ENCODE assay signal across 12 cellular contexts in genomic region chr3:12180218-12180617, GRCh38. TPM values are rescaled to one million over a fixed set of nuclear protein-coding genes. Genes with fewer than 3 reads are reported as not detected.
DNase-seq lines count a peak whose midpoint lies in the region; ATAC-seq and TF ChIP-seq lines count a peak whose summit lies in the region.
"Had no signal": no experiment of that assay in that cellular context is flagged by ENCODE, and none has a peak within 500 bp of the region (broad histone marks: within the 10 kb centered on the region; RNA-seq: fewer than 3 reads in every experiment).

No MANE protein-coding gene starts in this region.

- no peak overlapping the region for H3K4me3 ChIP-seq in IMR-90 (ENCODE audit: insufficient read depth, low read depth, low read length)
- no peak overlapping the region for H3K4me3 ChIP-seq in astrocyte of the cerebellum (ENCODE audit: low read depth, low read length)
- H3K4me3 ChIP-seq in testis: no peak overlapping the region
- H3K4me3 ChIP-seq: hepatocyte had no signal

- H4K91ac ChIP-seq in IMR-90 (ENCODE audit: insufficient read depth, low read depth, low read length): no peak overlapping the region

- TF ChIP-seq POLR2A in IMR-90 (IDR thresholded peaks at IDR 0.05; ENCODE audit: low read depth, low read length) (no peak), testis (IDR thresholded peaks at IDR 0.05) (no peak)

- TF ChIP-seq CTCF in IMR-90 (conservative IDR thresholded peaks at IDR 0.05; ENCODE audit: low read depth, low read length) (no peak), astrocyte of the cerebellum (IDR thresholded peaks at IDR 0.05; ENCODE audit: low read depth, low read length, missing control alignments) (no peak), testis (IDR thresholded peaks at IDR 0.05) (no peak)

- H2BK15ac ChIP-seq in IMR-90 (ENCODE audit: low read depth, low read length): peak overlapping the region; percentile 88; the same call in 2 of the 3 replicates

- no peak overlapping the region for H2BK5ac ChIP-seq in IMR-90 (ENCODE audit: low read depth, low read length, poor library complexity, severe bottlenecking)

- dilution Hi-C loops in IMR-90 (cut with HindIII; ENCODE audit: low sequenced_read_pairs, unreplicated experiment): no loop called here

- POLR2A ChIA-PET in IMR-90 (lab: Charles Lee; ENCODE audit: unreplicated experiment): no interaction called here

- H3K79me1 ChIP-seq in IMR-90 (ENCODE audit: low read depth in 1 of 2, low read length in 2 of 2): no peaks in the 10 kb centered on the region

- H4K20me1 ChIP-seq in IMR-90 (ENCODE audit: insufficient read depth, low read length): no peaks in the 10 kb centered on the region

- CTCF ChIA-PET in IMR-90 (lab: Yijun Ruan, JAX): no interaction called here

- no peak overlapping the region for H2AK9ac ChIP-seq in IMR-90 (replicated peaks; ENCODE audit: low read depth, low read length, poor library complexity)

- H3K9me3 ChIP-seq in IMR-90 (ENCODE audit: control insufficient read depth, insufficient read depth, low read length) (no peaks in the 10 kb centered on the region), testis (no peaks in the 10 kb centered on the region)

- peak overlapping the region; percentile 70 for H2AFZ ChIP-seq in IMR-90 (replicated peaks; ENCODE audit: low read length, poor library complexity)
- H2AFZ ChIP-seq: hepatocyte, parathyroid adenoma had no signal

- H3K9me1 ChIP-seq in IMR-90 (ENCODE audit: insufficient read depth, low read length): peaks cover 13% of the 10 kb centered on the region

- H3K14ac ChIP-seq in IMR-90 (replicated peaks; ENCODE audit: low read depth, low read length): no peak overlapping the region

- no peak overlapping the region for H3K18ac ChIP-seq in IMR-90 (ENCODE audit: low read depth, low read length)

- 42% methylated on average over 2 of the region's 6 CpGs; no CpG with 5 or more reads in 1 of the 2 experiments for WGBS in IMR-90 (ENCODE audit: extremely low coverage in 2 of 2, insufficient read length in 1 of 2), 2 experiments
- 68 to 78% methylated on average over 4 to 6 of the region's 6 CpGs for WGBS in testis, 2 donors

- peak overlapping the region; percentile 54; the same call in 1 of the 2 replicates for H2AK5ac ChIP-seq in IMR-90 (ENCODE audit: low read depth, low read length)

- no TSS peak for BruUV-seq in IMR-90 (replicated peaks; lab: Mats Ljungman, UMichigan)

- H3K9ac ChIP-seq in IMR-90 (ENCODE audit: low read depth, low read length): no peak overlapping the region
- H3K9ac ChIP-seq: parathyroid adenoma had no signal

- H3K36me3 ChIP-seq in IMR-90 (ENCODE audit: control insufficient read depth, insufficient read depth, low read length): no peaks in the 10 kb centered on the region
- no peaks in the 10 kb centered on the region for H3K36me3 ChIP-seq in testis (ENCODE audit: low read depth, missing control alignments)

- no peak overlapping the region for H3K56ac ChIP-seq in IMR-90 (ENCODE audit: extremely low read depth, insufficient read depth, low read length)

- H4K5ac ChIP-seq in IMR-90 (ENCODE audit: low read depth, low read length): no peak overlapping the region

- H3K23ac ChIP-seq in IMR-90 (ENCODE audit: low read depth, low read length): no peak overlapping the region

- no peak overlapping the region for H3K27ac ChIP-seq in IMR-90 (ENCODE audit: insufficient read depth, low read length)
- no peak overlapping the region for H3K27ac ChIP-seq in testis
- H3K27ac ChIP-seq: hepatocyte, HL-60, parathyroid adenoma had no signal

- DNase-seq in IMR-90: peak; percentile 67
- DNase-seq in astrocyte of the cerebellum (ENCODE audit: low read depth): peak; percentile 76
- peak; percentile 73 for DNase-seq in left ventricle myocardium superior
- peak; percentile 23 for DNase-seq in testis
- DNase-seq in NCI-H524 (lab: John Stamatoyannopoulos, UW): no peak
- no peak for DNase-seq in midbrain (lab: John Stamatoyannopoulos, UW)
- DNase-seq: NCI-H446; stimulated activated CD8-positive, alpha-beta memory T cell treated with anti-CD3 and anti-CD28 coated beads, Interleukin-4, amount 100 ng/mL, for 48 hours had no signal

- in situ Hi-C loops in IMR-90 (cut with MboI; ENCODE audit: low sequenced_read_pairs) (no loop called here), astrocyte of the cerebellum (cut with HindIII; ENCODE audit: low sequenced_read_pairs) (no loop called here)

- ATAC-seq in IMR-90 (ENCODE audit: low read depth) (no peak; the same call in 1 of the 2 replicates), left ventricle myocardium superior (peak; percentile 55), GM19035 (IDR thresholded peaks at IDR 0.05; ENCODE audit: unreplicated experiment) (no peak)

- H4K8ac ChIP-seq in IMR-90 (ENCODE audit: low read depth in 2 of 2, low read length in 2 of 2): no peak overlapping the region; a peak in 1 of 4 replicates

- no peak overlapping the region for H3K4me2 ChIP-seq in IMR-90 (ENCODE audit: low read depth, low read length)
- H3K4me2 ChIP-seq: hepatocyte had no signal

- TF ChIP-seq RAD21 in IMR-90 (IDR thresholded peaks at IDR 0.05; ENCODE audit: low read length): no peak

- H2BK20ac ChIP-seq in IMR-90 (ENCODE audit: low read depth, low read length): peak overlapping the region; percentile 58

- peaks cover 11% of the 10 kb centered on the region for H3K4me1 ChIP-seq in IMR-90 (ENCODE audit: control insufficient read depth, insufficient read depth, low read length)
- peaks cover 20% of the 10 kb centered on the region for H3K4me1 ChIP-seq in testis

- intact Hi-C loops in IMR-90 (cut with micrococcal nuclease): no loop called here
- intact Hi-C loops in left ventricle myocardium superior (cut with micrococcal nuclease): no loop called here
- intact Hi-C loops in testis (cut with DNase I; ENCODE audit: low total_unique reads): no loop called here

- no peaks in the 10 kb centered on the region for H3K27me3 ChIP-seq in IMR-90 (ENCODE audit: control insufficient read depth, insufficient read depth, low read length)
- no peaks in the 10 kb centered on the region for H3K27me3 ChIP-seq in testis
- H3K27me3 ChIP-seq: hepatocyte had no signal

- H2BK120ac ChIP-seq in IMR-90 (ENCODE audit: low read depth, low read length): peak overlapping the region; percentile 38; the same call in 1 of the 2 replicates

- H3K4ac ChIP-seq in IMR-90 (ENCODE audit: low read depth, low read length): no peak overlapping the region; the same call in none of the 2 replicates

TF ChIP-seq in IMR-90, 13 proteins besides CTCF, POLR2A, EP300 and RAD21:
- no peak for TF ChIP-seq RFX5 (IDR thresholded peaks at IDR 0.05; ENCODE audit: low read depth, low read length)
- no peak for TF ChIP-seq FOS (IDR thresholded peaks at IDR 0.05; ENCODE audit: low read depth, low read length)
- TF ChIP-seq MAFK (IDR thresholded peaks at IDR 0.05; ENCODE audit: low read depth, low read length): no peak
- no peak for TF ChIP-seq MXI1 (IDR thresholded peaks at IDR 0.05; ENCODE audit: borderline replicate concordance, low read depth, low read length)
- TF ChIP-seq NFE2L2 (IDR thresholded peaks at IDR 0.05; ENCODE audit: low read depth, low read length): no peak
- TF ChIP-seq CHD1 (IDR thresholded peaks at IDR 0.05; ENCODE audit: low read depth, low read length): no peak
- TF ChIP-seq BHLHE40 (IDR thresholded peaks at IDR 0.05; ENCODE audit: low read depth, low read length): no peak
- no peak for TF ChIP-seq ELK1 (IDR thresholded peaks at IDR 0.05; ENCODE audit: borderline replicate concordance, low read depth, low read length)
- TF ChIP-seq USF2 (IDR thresholded peaks at IDR 0.05; ENCODE audit: low read depth, low read length): no peak
- no peak for TF ChIP-seq CEBPB (IDR thresholded peaks at IDR 0.05; ENCODE audit: low read depth, low read length)
- no peak for TF ChIP-seq SMC3 (IDR thresholded peaks at IDR 0.05; ENCODE audit: low read depth, low read length)
- TF ChIP-seq RCOR1 (IDR thresholded peaks at IDR 0.05; ENCODE audit: insufficient replicate concordance, low read length): no peak
- TF ChIP-seq MAZ (IDR thresholded peaks at IDR 0.05; ENCODE audit: borderline replicate concordance, low read depth, low read length): no peak

RNA-seq across cellular contexts. Expression of gene TIMP4, which starts 21.5 kb away (rescaled TPM):
- total RNA-seq in IMR-90 (2012; rRNA removed) (0.54 and 0.56 TPM in 2 replicates), left ventricle myocardium superior (15.0 TPM), testis (1 to 10 TPM; 1.3 to 3.3 TPM)
- polyA plus RNA-seq in IMR-90 (2012; rRNA removed) (0.39 and 0.40 TPM in 2 replicates), testis (ENCODE audit: insufficient read depth, low read depth, low replicate concordance) (0.95 TPM)
- polyA plus RNA-seq in IMR-90 (2012; cell fraction: cytosol; rRNA removed): 0.57 and 0.80 TPM in 2 replicates
- 0.13 and 0.16 TPM in 2 replicates for polyA plus RNA-seq in IMR-90 (2012; cell fraction: nucleus; rRNA removed; ENCODE audit: low replicate concordance)

Comparison
In these comparisons a context has a peak if more than half of its experiments do, and no peak if none do; other contexts are left out.
1. DNase-seq: peak in IMR-90 (single experiment), astrocyte of the cerebellum (single experiment), left ventricle myocardium superior (single experiment) and testis (single experiment); none in NCI-H524 (0 of 2) and midbrain (single experiment).